In genomic region chr1:108831225-108831624, GRCh38 we compare ENCODE assay signal across 10 cellular contexts. TPM values are rescaled to one million over a fixed set of nuclear protein-coding genes. Genes with fewer than 3 reads are reported as not detected.
DNase-seq lines count a peak whose midpoint lies in the region; ATAC-seq, FAIRE-seq and TF ChIP-seq lines count a peak whose summit lies in the region.
"Had no signal": no experiment of that assay in that cellular context is flagged by ENCODE, and none has a peak within 500 bp of the region (broad histone marks: within the 10 kb centered on the region; RNA-seq: fewer than 3 reads in every experiment).

No MANE protein-coding gene starts in this region.

- 8 to 21% methylated on average over 2 of the region's 2 CpGs for WGBS in gastroesophageal sphincter (ENCODE audit: low coverage in 1 of 2), 2 donors
- 40 to 57% (median 55%) methylated on average over 2 of the region's 2 CpGs for WGBS in small intestine, 3 donors

- H3K36me3 ChIP-seq in gastroesophageal sphincter (no peaks in the 10 kb centered on the region), small intestine (ENCODE audit: control insufficient read depth in 2 of 2, insufficient read depth in 2 of 2, low read length in 2 of 2) (no peaks in the 10 kb centered on the region)

- peak overlapping the region; percentile 93 for H3K27ac ChIP-seq in angular gyrus (ENCODE audit: low read depth, low read length)
- H3K27ac ChIP-seq in gastroesophageal sphincter, result peak overlapping the region; percentile 88 to 95 (median 90)
- H3K27ac ChIP-seq in small intestine (ENCODE audit: low read depth in 1 of 2, low read length in 1 of 2), result peak overlapping the region in 1 of 2 donors; percentile 54

- H3K27me3 ChIP-seq in gastroesophageal sphincter (no peaks in the 10 kb centered on the region), small intestine (ENCODE audit: control insufficient read depth in 2 of 2, insufficient read depth in 2 of 2, low read length in 2 of 2) (no peaks in the 10 kb centered on the region)

- FAIRE-seq in small intestine (lab: Jason Lieb, UNC), result no peak

- H3K9me3 ChIP-seq in gastroesophageal sphincter (no peaks in the 10 kb centered on the region), small intestine (ENCODE audit: control insufficient read depth, low read depth) (no peaks in the 10 kb centered on the region)

- TF ChIP-seq EP300 in gastroesophageal sphincter (IDR thresholded peaks at IDR 0.05), result no peak

- H3K4me1 ChIP-seq in gastroesophageal sphincter, result peaks cover 10 to 63% (median 20%) of the 10 kb centered on the region in 3 donors
- peaks cover 2 to 9% of the 10 kb centered on the region in 2 donors for H3K4me1 ChIP-seq in small intestine (ENCODE audit: control insufficient read depth in 2 of 2, insufficient read depth in 1 of 2, low read depth in 1 of 2, low read length in 1 of 2)

- no peak for TF ChIP-seq CTCF in gastroesophageal sphincter (IDR thresholded peaks at IDR 0.05)

- DNase-seq in H4 (ENCODE audit: low spot score) (peak; percentile 44), small intestine (peak; percentile 6), anterior cingulate cortex (lab: John Stamatoyannopoulos, UW) (no peak)
- DNase-seq: activated T-cell treated with anti-CD3 and anti-CD28 coated beads, Interleukin-2, amount 50 U/mL, for 72 hours; NCI-H1436 had no signal

- H3K4me3 ChIP-seq in gastroesophageal sphincter, result peak overlapping the region in 1 of 2 donors; percentile 40
- H3K4me3 ChIP-seq in small intestine (ENCODE audit: low read depth in 1 of 2, low read length in 2 of 2), result no peak overlapping the region

- no peak for TF ChIP-seq POLR2A in gastroesophageal sphincter (IDR thresholded peaks at IDR 0.05)

- ATAC-seq in gastroesophageal sphincter, result peak; percentile 37
- no peak for ATAC-seq in HG03139 (IDR thresholded peaks at IDR 0.05; ENCODE audit: unreplicated experiment)
- no peak for ATAC-seq in GM19351 (IDR thresholded peaks at IDR 0.05; ENCODE audit: unreplicated experiment)
- no peak for ATAC-seq in GM21717 (IDR thresholded peaks at IDR 0.05; ENCODE audit: unreplicated experiment)
- ATAC-seq: activated T-cell treated with anti-CD3 and anti-CD28 coated beads, Interleukin-2, amount 50 U/mL, for 72 hours had no signal

RNA-seq across cellular contexts. Expression of gene AKNAD1, which starts 25.7 kb away (rescaled TPM):
- total RNA-seq in H4 (2014; rRNA removed; shearing (Covaris generic)), result 0.95 TPM in 1 of 2 replicates, not detected in the other
- 1 to 10 TPM in 2 of 4 donors, under 1 TPM in 2; 0.27 to 2.5 (median 1.1) TPM for total RNA-seq in gastroesophageal sphincter
- under 1 TPM in 1 of 3 donors, not detected in 2; 0.22 TPM for polyA plus RNA-seq in small intestine
- total RNA-seq: activated T-cell treated with anti-CD3 and anti-CD28 coated beads, Interleukin-2, amount 50 U/mL, for 72 hours had no signal

RNA-seq across cellular contexts. Expression of gene GPSM2, which starts 45.6 kb away (rescaled TPM):
- total RNA-seq in H4 (2014; rRNA removed; shearing (Covaris generic)), result 38.2 and 38.5 TPM in 2 replicates
- 100 to 1,000 TPM in 1 of 4 donors, 10 to 100 TPM in 3; 39.4 to 106 (median 99.2) TPM for total RNA-seq in gastroesophageal sphincter
- polyA plus RNA-seq in small intestine, result 10 to 100 TPM in 1 of 3 donors, 1 to 10 TPM in 2; 4.1 to 21.5 (median 6.9) TPM

Comparison
In these comparisons a context has a peak if more than half of its experiments do, and no peak if none do; other contexts are left out.
1. DNase-seq: peak in H4 (single experiment) and small intestine (single experiment); none in anterior cingulate cortex (0 of 58).